In genomic region chr3:4906107-4906621, GRCh38 we compare ENCODE assay signal across 1 cellular context.
TF ChIP-seq lines count a peak whose summit lies in the region.

No MANE protein-coding gene starts in this region.

TF ChIP-seq in HepG2, 621 proteins besides CTCF, POLR2A, EP300 and RAD21:
- no peak for TF ChIP-seq CBFB (CRISPR knock-in tag; IDR thresholded peaks at IDR 0.05)
- TF ChIP-seq ZNF83 (CRISPR knock-in tag; IDR thresholded peaks at IDR 0.05; ENCODE audit: borderline replicate concordance) = no peak
- TF ChIP-seq THAP9 (CRISPR knock-in tag; IDR thresholded peaks at IDR 0.05; ENCODE audit: borderline replicate concordance) = no peak
- TF ChIP-seq YEATS2 (CRISPR knock-in tag; IDR thresholded peaks at IDR 0.05; ENCODE audit: borderline replicate concordance) = no peak
- no peak for TF ChIP-seq RFX1 (IDR thresholded peaks at IDR 0.05)
- no peak for TF ChIP-seq ZKSCAN1 (IDR thresholded peaks at IDR 0.05; ENCODE audit: low read length)
- TF ChIP-seq ZNF18 (CRISPR knock-in tag; IDR thresholded peaks at IDR 0.05; ENCODE audit: insufficient replicate concordance) = no peak
- no peak for TF ChIP-seq PBX2 (CRISPR knock-in tag; IDR thresholded peaks at IDR 0.05)
- TF ChIP-seq ZBTB49 (CRISPR knock-in tag; IDR thresholded peaks at IDR 0.05; ENCODE audit: borderline replicate concordance) = no peak
- TF ChIP-seq JDP2 (CRISPR knock-in tag; IDR thresholded peaks at IDR 0.05; ENCODE audit: borderline replicate concordance) = no peak
- TF ChIP-seq ZNF34 (CRISPR knock-in tag; IDR thresholded peaks at IDR 0.05; ENCODE audit: borderline replicate concordance) = no peak
- no peak for TF ChIP-seq GATAD2A (CRISPR knock-in tag; IDR thresholded peaks at IDR 0.05)
- TF ChIP-seq SCMH1 (CRISPR knock-in tag; IDR thresholded peaks at IDR 0.05; ENCODE audit: borderline replicate concordance) = no peak
- TF ChIP-seq SP4 (CRISPR knock-in tag; IDR thresholded peaks at IDR 0.05) = no peak
- no peak for TF ChIP-seq AHDC1 (CRISPR knock-in tag; IDR thresholded peaks at IDR 0.05; ENCODE audit: borderline replicate concordance)
- TF ChIP-seq NAIF1 (CRISPR knock-in tag; IDR thresholded peaks at IDR 0.05; ENCODE audit: borderline replicate concordance) = no peak
- no peak for TF ChIP-seq CCAR2 (optimal IDR thresholded peaks at IDR 0.05; ENCODE audit: low read depth, low read length)
